11 cellular contexts compared by ENCODE assay signal in genomic region chr11:77559686-77560425, GRCh38. TPM values are rescaled to one million over a fixed set of nuclear protein-coding genes. Genes with fewer than 3 reads are reported as not detected.
A peak's percentile ranks its signal among the peaks of the same experiment; 100 is the strongest.
DNase-seq lines count a peak whose midpoint lies in the region; ATAC-seq and TF ChIP-seq lines count a peak whose summit lies in the region.
"Had no signal": no experiment of that assay in that cellular context is flagged by ENCODE, and none has a peak within 500 bp of the region (broad histone marks: within the 10 kb centered on the region; RNA-seq: fewer than 3 reads in every experiment).

No MANE protein-coding gene starts in this region.

- no peaks in the 10 kb centered on the region for H3K36me3 ChIP-seq in effector memory CD4-positive, alpha-beta T cell (ENCODE audit: control insufficient read depth, insufficient read depth, low read length)
- H3K36me3 ChIP-seq in colonic mucosa = no peaks in the 10 kb centered on the region

- no peak overlapping the region for H3K27ac ChIP-seq in effector memory CD4-positive, alpha-beta T cell (ENCODE audit: insufficient read depth, low read length, poor library complexity, severe bottlenecking)
- H3K27ac ChIP-seq in dorsolateral prefrontal cortex (no peak overlapping the region), colonic mucosa (no peak overlapping the region)

- intact Hi-C loops in dorsolateral prefrontal cortex (cut with DNase I) (loop anchor here in 1 of 2 donors (10.0 kb wide), 1 partner anchor 275 kb away; no protein-coding TSS in a partner anchor), colonic mucosa (cut with DNase I) (no loop called here)

- no peaks in the 10 kb centered on the region for H3K4me1 ChIP-seq in effector memory CD4-positive, alpha-beta T cell (ENCODE audit: control insufficient read depth, insufficient read depth, low read length, poor library complexity, severe bottlenecking)
- H3K4me1 ChIP-seq in colonic mucosa = no peaks in the 10 kb centered on the region

- DNase-seq in AG08396 (ENCODE audit: low spot score) (peak; percentile 63), HT-29 (ENCODE audit: low spot score) (peak; percentile 60), amniotic epithelial cell (ENCODE audit: low read depth) (peak; percentile 96), hepatic stellate cell (ENCODE audit: low spot score) (peak; percentile 50), dorsolateral prefrontal cortex (no peak), colonic mucosa (no peak)
- no peak for DNase-seq in effector memory CD4-positive, alpha-beta T cell
- DNase-seq: activated T-cell treated with anti-CD3 and anti-CD28 coated beads, Interleukin-2, amount 50 U/mL, for 1 hour; naive thymus-derived CD4-positive, alpha-beta T cell; NCI-H2029 treated with DMSO at 0.1 percent for 48 hours had no signal

- no peak for ATAC-seq in HG02610 (IDR thresholded peaks at IDR 0.05; ENCODE audit: unreplicated experiment)
- ATAC-seq: naive thymus-derived CD4-positive, alpha-beta T cell had no signal

- H3K27me3 ChIP-seq in effector memory CD4-positive, alpha-beta T cell (replicated peaks; ENCODE audit: control insufficient read depth, insufficient read depth, low read length, poor library complexity, severe bottlenecking) = no peaks in the 10 kb centered on the region
- no peaks in the 10 kb centered on the region for H3K27me3 ChIP-seq in dorsolateral prefrontal cortex
- no peaks in the 10 kb centered on the region for H3K27me3 ChIP-seq in colonic mucosa

- H3K9ac ChIP-seq in colonic mucosa (ENCODE audit: low read depth in 2 of 2, low read length in 2 of 2) = no peak overlapping the region

- TF ChIP-seq CTCF in dorsolateral prefrontal cortex (IDR thresholded peaks at IDR 0.05 in 54 of 56, conservative IDR thresholded peaks at IDR 0.05 in 2 of 56; ENCODE audit: low read depth in 1 of 56, partially characterized antibody in 56 of 56) = no peak
- TF ChIP-seq CTCF in colonic mucosa (IDR thresholded peaks at IDR 0.05) = no peak

- H3K4me3 ChIP-seq in effector memory CD4-positive, alpha-beta T cell (ENCODE audit: insufficient read depth, low read depth, low read length, poor library complexity, severe bottlenecking) = no peak overlapping the region
- H3K4me3 ChIP-seq in dorsolateral prefrontal cortex (no peak overlapping the region), colonic mucosa (no peak overlapping the region)

- no peaks in the 10 kb centered on the region for H3K9me3 ChIP-seq in effector memory CD4-positive, alpha-beta T cell (ENCODE audit: control insufficient read depth, low read length)
- H3K9me3 ChIP-seq in colonic mucosa = no peaks in the 10 kb centered on the region

RNA-seq across cellular contexts. Expression of gene AQP11, which starts 29.9 kb away (rescaled TPM):
- 3.5 and 7.5 TPM in 2 replicates for total RNA-seq in HT-29 (2014; rRNA removed; shearing (Covaris generic))
- total RNA-seq in dorsolateral prefrontal cortex (1 to 10 TPM; 3.0 to 10.0 (median 6.8) TPM), colonic mucosa (1 to 10 TPM; 4.3 to 5.4 TPM)

Comparison
In these comparisons a context has a peak if more than half of its experiments do, and no peak if none do; other contexts are left out.
1. DNase-seq: peak in AG08396 (single experiment), HT-29 (single experiment), amniotic epithelial cell (single experiment) and hepatic stellate cell (single experiment); none in effector memory CD4-positive, alpha-beta T cell (0 of 3), dorsolateral prefrontal cortex (0 of 10) and colonic mucosa (single experiment).